17 cellular contexts compared by ENCODE assay signal in the genomic region with DNA sequence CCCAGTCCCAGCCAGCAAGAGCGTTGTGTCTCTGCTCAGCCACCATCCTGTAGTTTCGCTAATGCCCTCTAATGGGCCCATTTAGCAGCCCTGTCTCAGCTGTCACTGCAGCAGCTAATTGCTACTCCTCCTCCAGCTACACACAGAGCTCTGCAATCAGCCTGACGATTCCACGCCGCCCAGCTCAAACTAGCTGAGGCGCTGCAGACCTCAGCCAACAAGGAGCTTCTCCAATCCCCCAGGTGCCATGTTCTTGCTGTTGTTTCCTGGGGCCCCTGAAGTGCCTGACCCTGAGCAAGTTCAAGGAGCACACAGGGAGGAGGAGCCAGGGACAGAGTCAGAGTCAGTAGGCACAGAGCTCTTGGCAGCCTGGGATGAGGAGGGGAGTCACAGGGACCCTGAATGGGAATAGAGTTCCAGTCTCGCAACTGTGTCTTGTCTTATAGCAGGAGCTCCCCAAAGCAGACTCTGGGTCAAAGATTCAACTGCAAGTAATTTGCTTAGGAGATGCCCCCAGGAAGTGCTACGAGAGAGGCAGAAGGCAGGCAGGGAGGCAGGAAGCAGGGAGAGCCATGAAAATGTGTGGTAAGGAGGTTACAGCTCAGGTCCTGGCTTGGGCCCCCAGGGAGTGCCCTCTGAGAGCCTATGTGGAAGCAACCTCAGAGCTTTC.
DNase-seq lines count a peak whose midpoint lies in the region; ATAC-seq and TF ChIP-seq lines count a peak whose summit lies in the region.
"Had no signal": no experiment of that assay in that cellular context is flagged by ENCODE, and none has a peak within 500 bp of the region (broad histone marks: within the 10 kb centered on the region; RNA-seq: fewer than 3 reads in every experiment).

No MANE protein-coding gene starts in this region.

- H3K4me3 Mint-ChIP-seq in type B pancreatic cell, result no peak overlapping the region
- H3K4me3 Mint-ChIP-seq: CD14-positive monocyte had no signal

- H3K9me3 Mint-ChIP-seq in type B pancreatic cell, result no peaks in the 10 kb centered on the region
- H3K9me3 Mint-ChIP-seq: CD14-positive monocyte had no signal

- peaks cover 41% of the 10 kb centered on the region for H3K4me1 Mint-ChIP-seq in type B pancreatic cell (ENCODE audit: unreplicated experiment)
- H3K4me1 Mint-ChIP-seq: CD14-positive monocyte had no signal

- DNase-seq in heart left ventricle (peak in 3 of 5 donors; percentile 2 to 9 (median 8)), Right ventricle myocardium inferior (ENCODE audit: missing footprints) (no peak), NCI-H82 (lab: John Stamatoyannopoulos, UW) (peak; percentile 88), iPS-NIHi11 (ENCODE audit: low spot score) (peak; percentile 31), type B pancreatic cell (ENCODE audit: extremely low spot score, unreplicated experiment) (peak; percentile 62), activated gamma-delta T cell (lab: John Stamatoyannopoulos, UW) (no peak), SHP77 (lab: John Stamatoyannopoulos, UW) (no peak), NCI-H1930 (lab: John Stamatoyannopoulos, UW) (no peak)
- DNase-seq: anterior cingulate cortex, dermis blood vessel endothelial cell, foreskin fibroblast, GF-D8, NCI-H187 treated with DMSO at 0.1 percent for 48 hours had no signal

- no peak for TF ChIP-seq POLR2A in heart left ventricle (IDR thresholded peaks at IDR 0.05)

- ATAC-seq in heart left ventricle, result no peak
- ATAC-seq in Right ventricle myocardium inferior, result no peak
- ATAC-seq: right lobe of liver had no signal

- 72 to 90% (median 84%) methylated on average over 7 to 8 of the region's 8 CpGs for WGBS in heart left ventricle, 4 donors

- intact Hi-C loops in heart left ventricle (cut with DNase I) (loop anchor here in 3 of 10 donors (10.0 kb wide), 2 partner anchors 108 to 128 kb away; no protein-coding TSS in a partner anchor), Right ventricle myocardium inferior (cut with DNase I) (no loop called here)

- H3K4me3 ChIP-seq in heart left ventricle, result no peak overlapping the region
- H3K4me3 ChIP-seq: PC-9, right lobe of liver, stomach had no signal

- H3K27me3 Mint-ChIP-seq in type B pancreatic cell, result peaks cover 22% of the 10 kb centered on the region

- H3K36me3 Mint-ChIP-seq in type B pancreatic cell, result no peaks in the 10 kb centered on the region
- H3K36me3 Mint-ChIP-seq: CD14-positive monocyte had no signal

- H3K4me1 ChIP-seq in heart left ventricle, result peaks cover 0 to 25% (median 7%) of the 10 kb centered on the region in 12 donors
- H3K4me1 ChIP-seq: right lobe of liver had no signal

- no peaks in the 10 kb centered on the region for H3K27me3 ChIP-seq in heart left ventricle
- H3K27me3 ChIP-seq: right lobe of liver had no signal

- H3K27ac Mint-ChIP-seq in type B pancreatic cell, result no peak overlapping the region

- no peaks in the 10 kb centered on the region for H3K9me3 ChIP-seq in heart left ventricle
- H3K9me3 ChIP-seq: right lobe of liver, stomach had no signal

- no peak overlapping the region for H3K27ac ChIP-seq in heart left ventricle
- H3K27ac ChIP-seq: PC-9, right lobe of liver, stomach had no signal

- TF ChIP-seq CTCF in heart left ventricle (IDR thresholded peaks at IDR 0.05) (no peak), type B pancreatic cell (conservative IDR thresholded peaks at IDR 0.05) (no peak)

- no peaks in the 10 kb centered on the region for H3K36me3 ChIP-seq in heart left ventricle
- H3K36me3 ChIP-seq: right lobe of liver, stomach had no signal

Comparison
In these comparisons a context has a peak if more than half of its experiments do, and no peak if none do; other contexts are left out.
1. DNase-seq: peak in heart left ventricle (3 of 5), NCI-H82 (single experiment), iPS-NIHi11 (single experiment) and type B pancreatic cell (single experiment); none in Right ventricle myocardium inferior (single experiment), activated gamma-delta T cell (single experiment), SHP77 (0 of 2) and NCI-H1930 (0 of 2).